In genomic region chrX:20029728-20030127, GRCh38 we compare ENCODE assay signal across 1 cellular context.
TF ChIP-seq lines count a peak whose summit lies in the region.

No MANE protein-coding gene starts in this region.

TF ChIP-seq in HepG2, 621 proteins besides CTCF, POLR2A, EP300 and RAD21 (continued from another document and continues in another):
- TF ChIP-seq FOXP4 (CRISPR knock-in tag; IDR thresholded peaks at IDR 0.05) (peak; percentile 48; the same call in 1 of the 2 replicates), ZNF207 (IDR thresholded peaks at IDR 0.05; ENCODE audit: borderline replicate concordance) (no peak), ZBTB38 (CRISPR knock-in tag; IDR thresholded peaks at IDR 0.05) (no peak), ELF3 (CRISPR knock-in tag; IDR thresholded peaks at IDR 0.05) (peak; percentile 89), TFE3 (CRISPR knock-in tag; IDR thresholded peaks at IDR 0.05) (peak; percentile 65), ZNF605 (CRISPR knock-in tag; IDR thresholded peaks at IDR 0.05) (no peak), IKZF4 (CRISPR knock-in tag; IDR thresholded peaks at IDR 0.05; ENCODE audit: borderline replicate concordance, low read depth, not compliant biosample characterization) (no peak), ZFP91 (CRISPR knock-in tag; IDR thresholded peaks at IDR 0.05; ENCODE audit: borderline replicate concordance) (no peak), CCAR2 (optimal IDR thresholded peaks at IDR 0.05; ENCODE audit: low read depth, low read length) (no peak), NFIC (IDR thresholded peaks at IDR 0.05; ENCODE audit: low read length) (0 out of 2 replicates have a peak, but pooled peaks have one; percentile 28), BRF2 (CRISPR knock-in tag; IDR thresholded peaks at IDR 0.05) (no peak), ZFP1 (CRISPR knock-in tag; IDR thresholded peaks at IDR 0.05) (no peak), ZNF343 (CRISPR knock-in tag; IDR thresholded peaks at IDR 0.05) (no peak), GATAD2A (CRISPR knock-in tag; IDR thresholded peaks at IDR 0.05) (peak; percentile 49; the same call in 1 of the 2 replicates), NCOA2 (CRISPR knock-in tag; IDR thresholded peaks at IDR 0.05) (0 out of 2 replicates have a peak, but pooled peaks have one; percentile 29), XBP1 (CRISPR knock-in tag; IDR thresholded peaks at IDR 0.05) (no peak), ZGPAT (CRISPR knock-in tag; IDR thresholded peaks at IDR 0.05) (0 out of 2 replicates have a peak, but pooled peaks have one; percentile 24), PRPF4 (IDR thresholded peaks at IDR 0.05; ENCODE audit: low read depth, low read length, poor library complexity, severe bottlenecking) (no peak), HMG20A (CRISPR knock-in tag; IDR thresholded peaks at IDR 0.05; ENCODE audit: borderline replicate concordance) (peak; percentile 63; the same call in 1 of the 2 replicates), BCL6 (CRISPR knock-in tag; IDR thresholded peaks at IDR 0.05) (peak; percentile 56), MAFF (IDR thresholded peaks at IDR 0.05; ENCODE audit: low read depth, low read length) (peak; percentile 27; the same call in 1 of the 2 replicates), ZNF607 (CRISPR knock-in tag; IDR thresholded peaks at IDR 0.05; ENCODE audit: borderline replicate concordance) (no peak), HES4 (CRISPR knock-in tag; IDR thresholded peaks at IDR 0.05; ENCODE audit: borderline replicate concordance) (no peak), MAFK (conservative IDR thresholded peaks at IDR 0.05 in 1 of 2, IDR thresholded peaks at IDR 0.05 in 1 of 2; ENCODE audit: low read length in 2 of 2) (0 out of 4 replicates have a peak, but pooled peaks of 1 of the 2 experiments have one; percentile 13), AHR (CRISPR knock-in tag; IDR thresholded peaks at IDR 0.05) (no peak), ARID4A (CRISPR knock-in tag; IDR thresholded peaks at IDR 0.05; ENCODE audit: borderline replicate concordance) (peak; percentile 21; the same call in 1 of the 2 replicates), CBFB (CRISPR knock-in tag; IDR thresholded peaks at IDR 0.05) (0 out of 2 replicates have a peak, but pooled peaks have one; percentile 44), TARDBP (CRISPR knock-in tag; IDR thresholded peaks at IDR 0.05) (no peak), TFAP4 (IDR thresholded peaks at IDR 0.05; ENCODE audit: borderline replicate concordance, low read depth) (peak; percentile 85), CREM (IDR thresholded peaks at IDR 0.05) (no peak), CREM (CRISPR knock-in tag; IDR thresholded peaks at IDR 0.05) (no peak), PAXIP1 (CRISPR knock-in tag; conservative IDR thresholded peaks at IDR 0.05) (peak; percentile 72), TBX2 (CRISPR knock-in tag; IDR thresholded peaks at IDR 0.05; ENCODE audit: borderline replicate concordance) (peak; percentile 45; the same call in 1 of the 2 replicates), ZMAT5 (CRISPR knock-in tag; IDR thresholded peaks at IDR 0.05; ENCODE audit: borderline replicate concordance, low read depth) (no peak), ARID5B (CRISPR knock-in tag; IDR thresholded peaks at IDR 0.05) (peak; percentile 72), ZNF616 (CRISPR knock-in tag; IDR thresholded peaks at IDR 0.05; ENCODE audit: low read depth) (no peak), FOXA3 (CRISPR knock-in tag; IDR thresholded peaks at IDR 0.05) (peak; percentile 59; the same call in 1 of the 2 replicates), DPF2 (CRISPR knock-in tag; IDR thresholded peaks at IDR 0.05; ENCODE audit: borderline replicate concordance, low read depth) (0 out of 2 replicates have a peak, but pooled peaks have one; percentile 34)
